ENCODE assay signal across 2 cellular contexts in genomic region chrX:68697465-68698125, GRCh38.
A peak's percentile ranks its signal among the peaks of the same experiment; 100 is the strongest.
TF ChIP-seq lines count a peak whose summit lies in the region.

No MANE protein-coding gene starts in this region.

TF ChIP-seq in K562, 482 proteins besides CTCF, POLR2A, EP300 and RAD21 (continues in another document):
- TF ChIP-seq CHD7 (IDR thresholded peaks at IDR 0.05; ENCODE audit: low read depth, low read length) (no peak), EP400 (IDR thresholded peaks at IDR 0.05) (peak; percentile 22; the same call in 1 of the 2 replicates), HDAC1 (IDR thresholded peaks at IDR 0.05) (peak in 1 of 2 experiments; percentile 49; a peak in 1 of 4 replicates), CEBPG (CRISPR knock-in tag; IDR thresholded peaks at IDR 0.05) (no peak), CEBPG (tag; conservative IDR thresholded peaks at IDR 0.05 in 1 of 2, IDR thresholded peaks at IDR 0.05 in 1 of 2) (no peak), ZNF436 (CRISPR knock-in tag; IDR thresholded peaks at IDR 0.05) (no peak), ZNF124 (CRISPR knock-in tag; IDR thresholded peaks at IDR 0.05) (no peak), GABPA (tag; conservative IDR thresholded peaks at IDR 0.05; ENCODE audit: low read depth) (peak; percentile 42), TAL1 (IDR thresholded peaks at IDR 0.05) (peak; percentile 64; the same call in 1 of the 2 replicates), MYC (IDR thresholded peaks at IDR 0.05; ENCODE audit: low read depth, low read length) (no peak), MYC (CRISPR knock-in tag; IDR thresholded peaks at IDR 0.05; ENCODE audit: borderline replicate concordance, low read depth) (no peak), STAT6 (CRISPR knock-in tag; IDR thresholded peaks at IDR 0.05) (no peak), ZNF57 (CRISPR knock-in tag; IDR thresholded peaks at IDR 0.05) (no peak)

TF ChIP-seq in HepG2, 621 proteins besides CTCF, POLR2A, EP300 and RAD21:
- TF ChIP-seq CC2D1A (CRISPR knock-in tag; IDR thresholded peaks at IDR 0.05): no peak
- TF ChIP-seq ZBTB26 (CRISPR knock-in tag; IDR thresholded peaks at IDR 0.05; ENCODE audit: borderline replicate concordance): no peak
- TF ChIP-seq HIC2 (CRISPR knock-in tag; IDR thresholded peaks at IDR 0.05; ENCODE audit: low read depth): no peak
- no peak for TF ChIP-seq TBL1XR1 (IDR thresholded peaks at IDR 0.05; ENCODE audit: borderline replicate concordance, low read length, partially characterized antibody)
- TF ChIP-seq NCOR1 (IDR thresholded peaks at IDR 0.05; ENCODE audit: borderline replicate concordance, low read length): no peak
- no peak for TF ChIP-seq TRAFD1 (CRISPR knock-in tag; IDR thresholded peaks at IDR 0.05; ENCODE audit: borderline replicate concordance)
- TF ChIP-seq LCORL (IDR thresholded peaks at IDR 0.05): no peak
- no peak for TF ChIP-seq LCORL (CRISPR knock-in tag; IDR thresholded peaks at IDR 0.05)
- no peak for TF ChIP-seq SNAPC4 (CRISPR knock-in tag; IDR thresholded peaks at IDR 0.05)
- TF ChIP-seq MEF2D (CRISPR knock-in tag; IDR thresholded peaks at IDR 0.05): no peak
- no peak for TF ChIP-seq YY1 (IDR thresholded peaks at IDR 0.05; ENCODE audit: insufficient read depth, insufficient replicate concordance, low read depth, low read length)
- TF ChIP-seq ZNF788 (CRISPR knock-in tag; IDR thresholded peaks at IDR 0.05; ENCODE audit: borderline replicate concordance): no peak
- TF ChIP-seq KLF9 (CRISPR knock-in tag; IDR thresholded peaks at IDR 0.05; ENCODE audit: low read depth): no peak
- no peak for TF ChIP-seq ATF1 (CRISPR knock-in tag; IDR thresholded peaks at IDR 0.05)
- TF ChIP-seq ZNF589 (CRISPR knock-in tag; conservative IDR thresholded peaks at IDR 0.05): no peak
- no peak for TF ChIP-seq ZMYM4 (CRISPR knock-in tag; IDR thresholded peaks at IDR 0.05)
- no peak for TF ChIP-seq ZNF3 (CRISPR knock-in tag; IDR thresholded peaks at IDR 0.05)
- no peak for TF ChIP-seq CENPBD1 (CRISPR knock-in tag; IDR thresholded peaks at IDR 0.05; ENCODE audit: borderline replicate concordance, low read depth)
- TF ChIP-seq ZNF24 (IDR thresholded peaks at IDR 0.05): no peak
- no peak for TF ChIP-seq TOPORS (CRISPR knock-in tag; IDR thresholded peaks at IDR 0.05)
